Comparison of ENCODE assay signal across 21 cellular contexts in the genomic region with DNA sequence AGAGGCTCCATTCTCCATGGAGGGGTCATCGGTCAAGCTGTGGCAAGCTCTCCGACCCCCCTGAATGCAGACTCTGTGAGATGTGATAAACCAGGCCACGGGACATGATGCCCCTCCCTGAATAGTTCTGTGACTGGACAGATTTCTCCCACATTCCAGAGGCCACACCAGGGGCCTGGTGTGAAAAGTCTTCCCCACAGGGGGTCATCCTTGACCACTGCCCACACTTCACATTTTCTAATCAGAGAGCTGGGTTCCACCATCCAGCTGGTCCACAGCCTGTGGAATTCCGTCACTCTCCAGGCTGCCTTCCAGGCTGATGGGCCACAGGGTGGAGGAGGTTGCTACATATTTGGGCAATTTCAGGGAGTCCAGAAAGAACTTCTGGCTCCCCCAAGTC.
"Had no signal": no experiment of that assay in that cellular context is flagged by ENCODE, and none has a peak within 500 bp of the region (broad histone marks: within the 10 kb centered on the region; RNA-seq: fewer than 3 reads in every experiment).

No MANE protein-coding gene starts in this region.

- H3K27me3 ChIP-seq: brain microvascular endothelial cell, colonic mucosa had no signal

- FAIRE-seq: kidney had no signal

- H3K27ac Mint-ChIP-seq: activated CD8-positive, alpha-beta T cell treated with anti-CD3 and anti-CD28 coated beads, Interleukin-2, amount 10 ng/mL, durations not matched to agents 7 days and 5 days; activated naive CD4-positive, alpha-beta T cell treated with anti-CD3 and anti-CD28 coated beads, Interleukin-2, amount 50 U/mL, for 24 hours; nephron progenitor cell; stimulated activated naive CD8-positive, alpha-beta T cell treated with anti-CD3 and anti-CD28 coated beads, Interleukin-15, Interleukin-2, amounts not matched to agents 100 ng/mL and 50 ng/mL, for 24 hours; T-cell; T-helper 2 cell treated with Interferon-gamma antibody and Interleukin-4, amounts not matched to agents 5 μg/mL and 100 μg/mL, for 36 hours had no signal

- ATAC-seq: activated CD8-positive, alpha-beta T cell treated with anti-CD3 and anti-CD28 coated beads, Interleukin-2, amount 10 ng/mL, durations not matched to agents 7 days and 5 days; T-cell had no signal

- H3K4me3 Mint-ChIP-seq: activated CD8-positive, alpha-beta T cell treated with anti-CD3 and anti-CD28 coated beads, Interleukin-2, amount 10 ng/mL, durations not matched to agents 7 days and 5 days; activated naive CD4-positive, alpha-beta T cell treated with anti-CD3 and anti-CD28 coated beads, Interleukin-2, amount 50 U/mL, for 24 hours; nephron progenitor cell; stimulated activated naive CD8-positive, alpha-beta T cell treated with anti-CD3 and anti-CD28 coated beads, Interleukin-15, Interleukin-2, amounts not matched to agents 100 ng/mL and 50 ng/mL, for 24 hours; T-cell; T-helper 2 cell treated with Interferon-gamma antibody and Interleukin-4, amounts not matched to agents 5 μg/mL and 100 μg/mL, for 36 hours had no signal

- H3K27me3 Mint-ChIP-seq: activated naive CD4-positive, alpha-beta T cell treated with anti-CD3 and anti-CD28 coated beads, Interleukin-2, amount 50 U/mL, for 24 hours had no signal

- H3K27ac ChIP-seq: brain microvascular endothelial cell, colonic mucosa, epithelial cell of prostate, tibial artery, WERI-Rb-1 had no signal

- H3K4me3 ChIP-seq: colonic mucosa, tibial artery had no signal

- DNase-seq: activated CD4-positive, alpha-beta T cell treated with anti-CD3 and anti-CD28 coated beads for 1 hour; activated CD4-positive, alpha-beta T cell treated with anti-CD3 and anti-CD28 coated beads, Interleukin-2, amount 50 U/mL, for 1 hour; activated CD8-positive, alpha-beta T cell treated with anti-CD3 and anti-CD28 coated beads, Interleukin-2, amount 10 ng/mL, durations not matched to agents 7 days and 5 days; activated gamma-delta T cell treated with Interleukin-2 at 50 U/mL for 16 hours; anterior cingulate cortex; brain microvascular endothelial cell; central memory CD4-positive, alpha-beta T cell; colonic mucosa; kidney; mammary epithelial cell; nephron progenitor cell; stimulated activated CD4-positive, alpha-beta T cell treated with anti-CD3 and anti-CD28 coated beads, Interleukin-12 subunit alpha, Interleukin-12 subunit beta, amount 100 ng/mL, for 4 hours; stimulated activated CD4-positive, alpha-beta T cell treated with anti-CD3 and anti-CD28 coated beads, Interleukin-4, amount 100 ng/mL, for 4 hours; substantia nigra; WERI-Rb-1 had no signal

- H3K36me3 Mint-ChIP-seq: activated naive CD4-positive, alpha-beta T cell treated with anti-CD3 and anti-CD28 coated beads, Interleukin-2, amount 50 U/mL, for 24 hours; T-cell had no signal

- H3K4me1 ChIP-seq: colonic mucosa had no signal

- H3K9me3 Mint-ChIP-seq: activated naive CD4-positive, alpha-beta T cell treated with anti-CD3 and anti-CD28 coated beads, Interleukin-2, amount 50 U/mL, for 24 hours; nephron progenitor cell; stimulated activated naive CD8-positive, alpha-beta T cell treated with anti-CD3 and anti-CD28 coated beads, Interleukin-15, Interleukin-2, amounts not matched to agents 100 ng/mL and 50 ng/mL, for 24 hours; T-cell; T-helper 2 cell treated with Interferon-gamma antibody and Interleukin-4, amounts not matched to agents 5 μg/mL and 100 μg/mL, for 36 hours had no signal

- H3K36me3 ChIP-seq: brain microvascular endothelial cell, colonic mucosa, tibial artery, WERI-Rb-1 had no signal

- H3K4me1 Mint-ChIP-seq: activated naive CD4-positive, alpha-beta T cell treated with anti-CD3 and anti-CD28 coated beads, Interleukin-2, amount 50 U/mL, for 24 hours; T-cell had no signal

- H3K9me3 ChIP-seq: colonic mucosa, tibial artery had no signal
